Comparison of ENCODE assay signal across 13 cellular contexts in the genomic region with DNA sequence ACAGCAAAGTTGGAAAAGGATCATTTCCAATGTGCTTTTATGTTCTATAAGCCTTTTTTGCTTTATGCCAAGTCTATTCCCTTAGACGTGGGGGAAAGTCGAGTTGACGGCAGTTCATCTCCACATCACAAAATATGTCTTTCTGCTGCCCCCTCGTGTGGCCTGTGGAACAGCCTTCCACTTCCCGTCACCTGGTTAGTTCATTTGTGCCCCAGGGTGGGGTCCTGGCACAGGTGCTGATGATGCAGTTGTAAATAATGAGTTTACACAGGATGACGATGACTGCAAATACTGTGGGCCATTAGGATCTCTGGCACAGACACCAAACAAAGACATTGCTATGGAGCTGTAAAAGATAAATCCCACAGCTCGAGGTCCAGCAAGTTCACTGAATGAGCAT. TPM values are rescaled to one million over a fixed set of nuclear protein-coding genes. Genes with fewer than 3 reads are reported as not detected.
DNase-seq lines count a peak whose midpoint lies in the region; ATAC-seq, FAIRE-seq and TF ChIP-seq lines count a peak whose summit lies in the region.
"Had no signal": no experiment of that assay in that cellular context is flagged by ENCODE, and none has a peak within 500 bp of the region (broad histone marks: within the 10 kb centered on the region; RNA-seq: fewer than 3 reads in every experiment).

No MANE protein-coding gene starts in this region.

- no peaks in the 10 kb centered on the region for H3K9me3 ChIP-seq in aorta (ENCODE audit: control insufficient read depth, low read length)

- H3K27ac ChIP-seq in epithelial cell of prostate, result no peak overlapping the region
- no peak overlapping the region for H3K27ac ChIP-seq in aorta (ENCODE audit: low read depth in 1 of 2, low read length in 2 of 2)

- H3K4me3 Mint-ChIP-seq in activated CD8-positive, alpha-beta T cell treated with anti-CD3 and anti-CD28 coated beads for 36 hours, result no peak overlapping the region
- H3K4me3 Mint-ChIP-seq in activated CD8-positive, alpha-beta T cell treated with anti-CD3 and anti-CD28 coated beads, Interleukin-2, amount 10 ng/mL, durations not matched to agents 7 days and 5 days, result no peak overlapping the region
- H3K4me3 Mint-ChIP-seq: central memory CD8-positive, alpha-beta T cell; stimulated activated naive CD8-positive, alpha-beta T cell treated with anti-CD3 and anti-CD28 coated beads, Interleukin-15, Interleukin-2, amounts not matched to agents 100 ng/mL and 50 ng/mL, for 24 hours had no signal

- intact Hi-C loops in activated CD8-positive, alpha-beta T cell treated with anti-CD3 and anti-CD28 coated beads for 36 hours (cut with micrococcal nuclease), result no loop called here
- intact Hi-C loops in aorta (cut with DNase I), result loop anchor here in 1 of 2 donors (10.0 kb wide), 1 partner anchor 157 kb away; no protein-coding TSS in a partner anchor

- H3K4me1 Mint-ChIP-seq in activated CD8-positive, alpha-beta T cell treated with anti-CD3 and anti-CD28 coated beads for 36 hours (ENCODE audit: low read depth), result no peaks in the 10 kb centered on the region
- H3K4me1 Mint-ChIP-seq in activated CD8-positive, alpha-beta T cell treated with anti-CD3 and anti-CD28 coated beads, Interleukin-2, amount 10 ng/mL, durations not matched to agents 7 days and 5 days (ENCODE audit: low read depth), result no peaks in the 10 kb centered on the region
- H3K4me1 Mint-ChIP-seq: central memory CD8-positive, alpha-beta T cell had no signal

- peaks cover 29% of the 10 kb centered on the region for H3K27me3 Mint-ChIP-seq in activated CD8-positive, alpha-beta T cell treated with anti-CD3 and anti-CD28 coated beads for 36 hours
- H3K27me3 Mint-ChIP-seq in activated CD8-positive, alpha-beta T cell treated with anti-CD3 and anti-CD28 coated beads, Interleukin-2, amount 10 ng/mL, durations not matched to agents 7 days and 5 days (ENCODE audit: low read depth), result peaks cover 26% of the 10 kb centered on the region

- FAIRE-seq in urothelium cell line (lab: Jason Lieb, UNC), result no peak

- peaks cover 0 to 1% of the 10 kb centered on the region in 2 donors for H3K27me3 ChIP-seq in aorta (ENCODE audit: control insufficient read depth in 1 of 2, insufficient read depth in 2 of 2, low read length in 1 of 2)

- no peak for TF ChIP-seq CTCF in activated CD8-positive, alpha-beta T cell treated with anti-CD3 and anti-CD28 coated beads for 36 hours (IDR thresholded peaks at IDR 0.05)

- H3K36me3 ChIP-seq in aorta (ENCODE audit: control insufficient read depth in 1 of 2, insufficient read depth in 2 of 2, low read length in 1 of 2), result no peaks in the 10 kb centered on the region

- H3K4me3 ChIP-seq in aorta (ENCODE audit: low read length in 2 of 2), result no peak overlapping the region

- CTCF ChIA-PET in activated CD8-positive, alpha-beta T cell treated with anti-CD3 and anti-CD28 coated beads for 36 hours (lab: Charles Lee), result interaction anchor here (1.0 kb wide), 1 partner anchor 9 kb away, joined by 3 read pairs; no protein-coding TSS in a partner anchor
- CTCF ChIA-PET in activated CD8-positive, alpha-beta T cell treated with anti-CD3 and anti-CD28 coated beads, Interleukin-2, amount 10 ng/mL, durations not matched to agents 7 days and 5 days (lab: Charles Lee), result no interaction called here

- no peaks in the 10 kb centered on the region for H3K9me3 Mint-ChIP-seq in activated CD8-positive, alpha-beta T cell treated with anti-CD3 and anti-CD28 coated beads for 36 hours
- H3K9me3 Mint-ChIP-seq in activated CD8-positive, alpha-beta T cell treated with anti-CD3 and anti-CD28 coated beads, Interleukin-2, amount 10 ng/mL, durations not matched to agents 7 days and 5 days (ENCODE audit: insufficient read depth), result no peaks in the 10 kb centered on the region
- H3K9me3 Mint-ChIP-seq: central memory CD8-positive, alpha-beta T cell; stimulated activated naive CD8-positive, alpha-beta T cell treated with anti-CD3 and anti-CD28 coated beads, Interleukin-15, Interleukin-2, amounts not matched to agents 100 ng/mL and 50 ng/mL, for 24 hours had no signal

- POLR2A ChIA-PET in activated CD8-positive, alpha-beta T cell treated with anti-CD3 and anti-CD28 coated beads for 36 hours (lab: Charles Lee), result interaction anchor here (0.7 kb wide), 1 partner anchor 10 kb away, joined by 3 read pairs; no protein-coding TSS in a partner anchor
- POLR2A ChIA-PET in activated CD8-positive, alpha-beta T cell treated with anti-CD3 and anti-CD28 coated beads, Interleukin-2, amount 10 ng/mL, durations not matched to agents 7 days and 5 days (lab: Charles Lee), result no interaction called here

- no peaks in the 10 kb centered on the region for H3K36me3 Mint-ChIP-seq in activated CD8-positive, alpha-beta T cell treated with anti-CD3 and anti-CD28 coated beads for 36 hours (ENCODE audit: low read depth)
- H3K36me3 Mint-ChIP-seq in activated CD8-positive, alpha-beta T cell treated with anti-CD3 and anti-CD28 coated beads, Interleukin-2, amount 10 ng/mL, durations not matched to agents 7 days and 5 days (ENCODE audit: low read depth), result no peaks in the 10 kb centered on the region

- no peak for ATAC-seq in activated CD8-positive, alpha-beta T cell treated with anti-CD3 and anti-CD28 coated beads for 36 hours
- ATAC-seq in activated CD8-positive, alpha-beta T cell treated with anti-CD3 and anti-CD28 coated beads, Interleukin-2, amount 10 ng/mL, durations not matched to agents 7 days and 5 days, result no peak
- no peak for ATAC-seq in aorta (ENCODE audit: low FRiP score)
- ATAC-seq in GM21529 (IDR thresholded peaks at IDR 0.05; ENCODE audit: unreplicated experiment), result no peak

- WGBS in aorta, 2 donors, result 42 to 44% methylated on average over 7 of the region's 7 CpGs

- peak; percentile 14 for DNase-seq in activated CD8-positive, alpha-beta T cell treated with anti-CD3 and anti-CD28 coated beads for 36 hours
- no peak for DNase-seq in activated CD8-positive, alpha-beta T cell treated with anti-CD3 and anti-CD28 coated beads, Interleukin-2, amount 10 ng/mL, durations not matched to agents 7 days and 5 days
- peak; percentile 96 for DNase-seq in NCI-H748 (lab: John Stamatoyannopoulos, UW; ENCODE audit: unreplicated experiment)
- DNase-seq in epithelial cell of prostate (ENCODE audit: low read depth, low spot score), result peak; percentile 71
- DNase-seq in urothelium cell line (ENCODE audit: low spot score), result peak; percentile 12
- no peak for DNase-seq in 8988T
- no peak for DNase-seq in aorta
- DNase-seq: T-helper 2 cell had no signal

- H3K27ac Mint-ChIP-seq in activated CD8-positive, alpha-beta T cell treated with anti-CD3 and anti-CD28 coated beads for 36 hours, result no peak overlapping the region
- no peak overlapping the region for H3K27ac Mint-ChIP-seq in activated CD8-positive, alpha-beta T cell treated with anti-CD3 and anti-CD28 coated beads, Interleukin-2, amount 10 ng/mL, durations not matched to agents 7 days and 5 days
- H3K27ac Mint-ChIP-seq: stimulated activated naive CD8-positive, alpha-beta T cell treated with anti-CD3 and anti-CD28 coated beads, Interleukin-15, Interleukin-2, amounts not matched to agents 100 ng/mL and 50 ng/mL, for 24 hours had no signal

- no peaks in the 10 kb centered on the region for H3K4me1 ChIP-seq in aorta (ENCODE audit: control insufficient read depth in 1 of 2, insufficient read depth in 2 of 2, low read length in 2 of 2)

RNA-seq across cellular contexts. Expression of a gene that starts 10.0 kb away (rescaled TPM):
- total RNA-seq in activated CD8-positive, alpha-beta T cell treated with anti-CD3 and anti-CD28 coated beads for 36 hours, result 1 to 10 TPM; 7.3 to 8.7 TPM
- 10 to 100 TPM in 1 of 2 experiments, 1 to 10 TPM in 1; 9.7 to 10.4 TPM for total RNA-seq in activated CD8-positive, alpha-beta T cell treated with anti-CD3 and anti-CD28 coated beads, Interleukin-2, amount 10 ng/mL, durations not matched to agents 7 days and 5 days
- 10 to 100 TPM; 11.5 to 19.5 TPM for total RNA-seq in aorta
- polyA plus RNA-seq in aorta, result 1 to 10 TPM; 1.3 to 5.0 TPM

RNA-seq across cellular contexts. Expression of a gene that starts 51.2 kb away (rescaled TPM):
- not detected for total RNA-seq in activated CD8-positive, alpha-beta T cell treated with anti-CD3 and anti-CD28 coated beads for 36 hours
- not detected for total RNA-seq in activated CD8-positive, alpha-beta T cell treated with anti-CD3 and anti-CD28 coated beads, Interleukin-2, amount 10 ng/mL, durations not matched to agents 7 days and 5 days
- not detected for total RNA-seq in aorta
- not detected for polyA plus RNA-seq in aorta
- total RNA-seq: LHCN-M2, mononuclear cell had no signal

RNA-seq across cellular contexts. Expression of a gene that starts 57.1 kb away (rescaled TPM):
- not detected for total RNA-seq in activated CD8-positive, alpha-beta T cell treated with anti-CD3 and anti-CD28 coated beads for 36 hours
- total RNA-seq in activated CD8-positive, alpha-beta T cell treated with anti-CD3 and anti-CD28 coated beads, Interleukin-2, amount 10 ng/mL, durations not matched to agents 7 days and 5 days, result not detected
- total RNA-seq in aorta, result not detected
- 1 to 10 TPM in 1 of 2 donors, not detected in 1; 8.0 TPM for polyA plus RNA-seq in aorta
- total RNA-seq: LHCN-M2, mononuclear cell had no signal

Comparison
In these comparisons a context has a peak if more than half of its experiments do, and no peak if none do; other contexts are left out.
1. DNase-seq: peak in activated CD8-positive, alpha-beta T cell treated with anti-CD3 and anti-CD28 coated beads for 36 hours (single experiment), NCI-H748 (single experiment), epithelial cell of prostate (single experiment) and urothelium cell line (single experiment); none in activated CD8-positive, alpha-beta T cell treated with anti-CD3 and anti-CD28 coated beads, Interleukin-2, amount 10 ng/mL, durations not matched to agents 7 days and 5 days (single experiment), 8988T (single experiment) and aorta (0 of 2).